ENCODE assay signal across 8 cellular contexts in the genomic region with DNA sequence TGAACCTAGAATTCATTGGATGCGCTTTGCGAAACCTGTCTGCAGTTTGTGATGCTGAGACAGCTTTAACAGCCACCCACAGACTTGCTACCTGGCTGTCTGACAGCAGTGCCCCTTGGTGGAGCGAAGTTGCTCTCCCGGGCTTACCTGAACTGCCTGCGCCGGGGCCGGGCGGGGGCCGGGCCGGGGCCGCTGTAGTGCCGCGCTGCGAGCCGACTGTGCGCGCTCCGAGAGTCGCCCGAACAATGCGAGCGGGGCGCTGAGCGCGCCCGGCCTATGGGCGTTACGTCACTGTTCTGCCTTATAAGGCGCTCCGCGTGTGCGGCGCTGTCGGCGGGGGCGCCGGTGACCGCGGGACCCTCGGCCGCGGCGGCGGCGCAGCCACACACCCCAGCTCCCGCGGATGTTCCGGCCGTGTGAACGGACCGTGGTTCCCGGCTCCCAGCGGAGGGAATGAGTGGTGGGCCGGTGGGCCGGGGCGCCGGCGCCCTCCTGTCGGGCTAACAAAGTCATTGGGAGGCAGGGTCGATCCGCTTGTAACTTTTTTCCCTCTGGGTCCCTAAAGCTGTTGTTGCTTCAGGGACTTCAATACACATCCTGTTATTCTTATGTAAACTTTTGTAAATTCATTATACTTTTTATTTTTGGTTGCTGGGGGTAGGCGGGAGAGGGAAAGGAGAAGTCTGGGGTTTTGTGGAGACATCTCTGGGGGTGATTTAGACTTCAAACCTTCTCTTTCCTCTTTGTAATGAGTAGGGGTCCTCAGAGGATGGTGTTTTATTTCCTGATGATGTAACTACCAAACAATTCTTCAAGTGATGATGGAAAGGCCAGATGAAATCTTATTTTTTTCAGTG. TPM values are rescaled to one million over a fixed set of nuclear protein-coding genes. Genes with fewer than 3 reads are reported as not detected.
A peak's percentile ranks its signal among the peaks of the same experiment; 100 is the strongest.
DNase-seq lines count a peak whose midpoint lies in the region; FAIRE-seq and TF ChIP-seq lines count a peak whose summit lies in the region.

No MANE protein-coding gene starts in this region.

- no peak for FAIRE-seq in keratinocyte (lab: Jason Lieb, UNC)

- dilution Hi-C loops in keratinocyte (cut with MboI; ENCODE audit: extremely low pct_ligation_motif_present, low sequenced_read_pairs): no loop called here

- DNase-seq in HCEC 1CT (peak; percentile 86), NB4 (ENCODE audit: low read depth) (peak; percentile 78), keratinocyte (ENCODE audit: low read depth, low spot score) (no peak), COLO829 (ENCODE audit: low spot score) (no peak)
- DNase-seq in activated CD4-positive, CD25-positive, alpha-beta regulatory T cell treated with anti-CD3 and anti-CD28 coated beads, Interleukin-2, amount 50 U/mL, for 16 hours (ENCODE audit: low read depth, low spot score): peak; percentile 17
- peak; percentile 67 for DNase-seq in central memory CD4-positive, alpha-beta T cell
- peak; percentile 54 for DNase-seq in stimulated activated CD4-positive, alpha-beta T cell treated with anti-CD3 and anti-CD28 coated beads, Interleukin-12 subunit alpha, Interleukin-12 subunit beta, amount 100 ng/mL, for 4 hours

- peak overlapping the region; percentile 92 for H3K4me3 ChIP-seq in GM08714 (ENCODE audit: low read length)
- H3K4me3 ChIP-seq in NB4 (ENCODE audit: low read depth, low read length): peak overlapping the region; percentile 70
- peak overlapping the region; percentile 80 to 89 (median 84) for H3K4me3 ChIP-seq in keratinocyte (ENCODE audit: control insufficient read depth in 2 of 3, extremely low read depth in 1 of 3, insufficient read depth in 2 of 3, low read depth in 1 of 3, low read length in 3 of 3)

- H3K4me1 ChIP-seq in keratinocyte (ENCODE audit: control insufficient read depth, extremely low read depth, insufficient read depth, low read length): peaks cover 29% of the 10 kb centered on the region

- H4K20me1 ChIP-seq in keratinocyte (ENCODE audit: control insufficient read depth, extremely low read depth, insufficient read depth, low read length): no peaks in the 10 kb centered on the region

- H3K79me2 ChIP-seq in keratinocyte (ENCODE audit: control insufficient read depth, insufficient read depth, low read length): peaks cover 39% of the 10 kb centered on the region

- no peaks in the 10 kb centered on the region for H3K9me1 ChIP-seq in keratinocyte (ENCODE audit: control insufficient read depth, extremely low read depth, insufficient read depth, low read length)

- H2AFZ ChIP-seq in keratinocyte (ENCODE audit: control insufficient read depth, low read length): peak overlapping the region; percentile 70

- no peaks in the 10 kb centered on the region for H3K27me3 ChIP-seq in keratinocyte (ENCODE audit: control insufficient read depth, extremely low read depth, insufficient read depth, low read length)

- H3K4me2 ChIP-seq in keratinocyte (ENCODE audit: control insufficient read depth, extremely low read depth, insufficient read depth, low read depth, low read length): peak overlapping the region; percentile 82

- H3K9me3 ChIP-seq in keratinocyte (ENCODE audit: control insufficient read depth, low read depth, low read length): no peaks in the 10 kb centered on the region

- TF ChIP-seq CTCF in NB4 (IDR thresholded peaks at IDR 0.05; ENCODE audit: low read depth, low read length) (no peak), keratinocyte (optimal IDR thresholded peaks at IDR 0.05 in 1 of 3, IDR thresholded peaks at IDR 0.05 in 1 of 3, conservative IDR thresholded peaks at IDR 0.05 in 1 of 3; ENCODE audit: extremely low read depth in 1 of 3, insufficient read depth in 2 of 3, low read length in 3 of 3) (peak in 2 of 3 experiments; percentile 6 to 25)

- peak overlapping the region; percentile 71 for H3K27ac ChIP-seq in keratinocyte (ENCODE audit: control insufficient read depth, insufficient read depth, low read length)

- no peaks in the 10 kb centered on the region for H3K36me3 ChIP-seq in keratinocyte (ENCODE audit: control insufficient read depth in 2 of 2, extremely low read depth in 1 of 2, insufficient read depth in 2 of 2, low read length in 2 of 2)

- TF ChIP-seq POLR2A in NB4 (IDR thresholded peaks at IDR 0.05; ENCODE audit: extremely low read depth, insufficient read length): no peak

- H3K9ac ChIP-seq in keratinocyte (ENCODE audit: control insufficient read depth, extremely low read depth, insufficient read depth, low read length): peak overlapping the region; percentile 84

RNA-seq across cellular contexts. Expression of a gene that starts 58.5 kb away (rescaled TPM):
- 13.4 to 37.2 TPM (median 27.9 TPM) in 3 replicates for polyA plus RNA-seq in keratinocyte
- 73.5 TPM for polyA plus RNA-seq in keratinocyte (2011; ENCODE audit: low read depth)
- 22.6 and 32.7 TPM in 2 replicates for polyA plus RNA-seq in keratinocyte (2011; cell fraction: cytosol; rRNA removed)
- polyA plus RNA-seq in keratinocyte (2011; cell fraction: nucleus; rRNA removed): 10.9 and 13.0 TPM in 2 replicates
- 26.6 and 41.9 TPM in 2 replicates for polyA plus RNA-seq in keratinocyte (2012; ENCODE audit: low replicate concordance)
- polyA minus RNA-seq in keratinocyte: 2.9 to 15.8 TPM (median 10.3 TPM) in 3 replicates
- polyA minus RNA-seq in keratinocyte (2011; cell fraction: cytosol; rRNA and poly(A)+ RNA removed): 26.7 TPM
- 5.6 and 15.5 TPM in 2 replicates for polyA minus RNA-seq in keratinocyte (2011; cell fraction: nucleus; rRNA and poly(A)+ RNA removed)

Comparison
In these comparisons a context has a peak if more than half of its experiments do, and no peak if none do; other contexts are left out.
1. DNase-seq: peak in HCEC 1CT (single experiment), NB4 (single experiment), activated CD4-positive, CD25-positive, alpha-beta regulatory T cell treated with anti-CD3 and anti-CD28 coated beads, Interleukin-2, amount 50 U/mL, for 16 hours (single experiment), central memory CD4-positive, alpha-beta T cell (single experiment) and stimulated activated CD4-positive, alpha-beta T cell treated with anti-CD3 and anti-CD28 coated beads, Interleukin-12 subunit alpha, Interleukin-12 subunit beta, amount 100 ng/mL, for 4 hours (single experiment); none in keratinocyte (single experiment) and COLO829 (single experiment).
2. Peak in every context shown above with its lines, with median percentiles within 50 percentile points of each other: H3K4me3 ChIP-seq.